1 cellular context compared by ENCODE assay signal in the genomic region with DNA sequence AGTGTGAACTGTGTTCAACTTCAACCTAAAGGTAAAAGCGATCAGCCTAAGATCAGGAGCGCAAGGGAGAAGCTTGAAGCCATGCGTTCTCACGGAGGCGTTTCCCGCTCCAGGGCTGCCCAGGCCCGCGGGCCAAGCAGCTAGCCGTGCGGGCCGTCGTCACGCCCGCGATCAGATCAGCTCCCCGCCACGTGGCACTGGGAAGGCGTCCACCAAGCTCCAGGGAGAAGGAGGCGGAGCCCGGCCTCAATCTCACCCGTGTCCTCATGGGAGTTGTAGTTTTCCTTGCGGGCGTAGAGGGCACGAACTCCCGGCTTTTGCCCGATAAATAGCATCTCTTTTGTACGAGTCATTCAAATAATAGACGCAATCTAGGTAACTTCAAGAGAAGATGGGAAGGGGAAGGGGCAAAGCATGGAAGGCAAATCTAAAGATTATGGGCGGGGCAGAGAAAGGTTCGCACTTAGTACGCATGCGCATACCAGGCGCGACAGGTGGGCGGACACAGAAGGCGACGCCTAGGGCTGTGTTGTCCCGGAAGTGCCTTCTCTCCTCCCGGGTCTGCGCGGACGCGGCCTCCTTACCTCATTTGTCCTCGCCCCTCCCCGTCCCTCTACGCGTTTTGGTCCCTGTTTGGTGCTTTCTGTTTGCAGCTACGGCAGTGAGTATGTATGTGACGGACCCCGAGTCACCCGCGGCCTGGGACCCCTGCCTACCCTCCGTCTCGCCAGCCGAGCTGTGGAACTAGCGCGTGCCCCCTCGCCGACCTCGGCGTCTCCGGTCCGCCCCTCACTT.
TF ChIP-seq lines count a peak whose summit lies in the region.

No MANE protein-coding gene starts in this region.

TF ChIP-seq in K562, 482 proteins besides CTCF, POLR2A, EP300 and RAD21 (continued from another document and continues in another):
- no peak for TF ChIP-seq ZBTB1 (CRISPR knock-in tag; IDR thresholded peaks at IDR 0.05; ENCODE audit: borderline replicate concordance, low read depth)
- TF ChIP-seq HMG20B (CRISPR knock-in tag; IDR thresholded peaks at IDR 0.05) = no peak
- TF ChIP-seq XRCC4 (IDR thresholded peaks at IDR 0.05; ENCODE audit: extremely low read depth, insufficient read depth, insufficient read length) = no peak
- TF ChIP-seq RBM34 (IDR thresholded peaks at IDR 0.05; ENCODE audit: borderline replicate concordance, insufficient read depth, low read length) = no peak
- no peak for TF ChIP-seq CTCFL (IDR thresholded peaks at IDR 0.05; ENCODE audit: borderline replicate concordance, insufficient read depth, low read depth, low read length, poor library complexity, severe bottlenecking)
- TF ChIP-seq ZC3H8 (IDR thresholded peaks at IDR 0.05) = no peak
- peak; percentile 90; the same call in 1 of the 2 replicates for TF ChIP-seq ZNF282 (CRISPR knock-in tag; IDR thresholded peaks at IDR 0.05)
- TF ChIP-seq NONO (IDR thresholded peaks at IDR 0.05; ENCODE audit: low read depth in 2 of 2, low read length in 1 of 2) = no peak
- peak; percentile 71 for TF ChIP-seq MEIS2 (IDR thresholded peaks at IDR 0.05; ENCODE audit: partially characterized antibody)
- TF ChIP-seq ZNF174 (CRISPR knock-in tag; IDR thresholded peaks at IDR 0.05) = no peak
- no peak for TF ChIP-seq BDP1 (IDR thresholded peaks at IDR 0.05; ENCODE audit: insufficient read depth, insufficient read length)
- TF ChIP-seq, protein P1, sequence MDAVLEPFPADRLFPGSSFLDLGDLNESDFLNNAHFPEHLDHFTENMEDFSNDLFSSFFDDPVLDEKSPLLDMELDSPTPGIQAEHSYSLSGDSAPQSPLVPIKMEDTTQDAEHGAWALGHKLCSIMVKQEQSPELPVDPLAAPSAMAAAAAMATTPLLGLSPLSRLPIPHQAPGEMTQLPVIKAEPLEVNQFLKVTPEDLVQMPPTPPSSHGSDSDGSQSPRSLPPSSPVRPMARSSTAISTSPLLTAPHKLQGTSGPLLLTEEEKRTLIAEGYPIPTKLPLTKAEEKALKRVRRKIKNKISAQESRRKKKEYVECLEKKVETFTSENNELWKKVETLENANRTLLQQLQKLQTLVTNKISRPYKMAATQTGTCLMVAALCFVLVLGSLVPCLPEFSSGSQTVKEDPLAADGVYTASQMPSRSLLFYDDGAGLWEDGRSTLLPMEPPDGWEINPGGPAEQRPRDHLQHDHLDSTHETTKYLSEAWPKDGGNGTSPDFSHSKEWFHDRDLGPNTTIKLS (IDR thresholded peaks at IDR 0.05; ENCODE audit: borderline replicate concordance, low read depth) = peak; percentile 99
- TF ChIP-seq, protein P2, sequence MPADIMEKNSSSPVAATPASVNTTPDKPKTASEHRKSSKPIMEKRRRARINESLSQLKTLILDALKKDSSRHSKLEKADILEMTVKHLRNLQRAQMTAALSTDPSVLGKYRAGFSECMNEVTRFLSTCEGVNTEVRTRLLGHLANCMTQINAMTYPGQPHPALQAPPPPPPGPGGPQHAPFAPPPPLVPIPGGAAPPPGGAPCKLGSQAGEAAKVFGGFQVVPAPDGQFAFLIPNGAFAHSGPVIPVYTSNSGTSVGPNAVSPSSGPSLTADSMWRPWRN (IDR thresholded peaks at IDR 0.05; ENCODE audit: low read depth) = no peak
- peak; percentile 42 to 55 for TF ChIP-seq SIX5 (IDR thresholded peaks at IDR 0.05; ENCODE audit: borderline replicate concordance in 1 of 2, insufficient read depth in 1 of 2, low read depth in 1 of 2, low read length in 2 of 2)
- TF ChIP-seq, protein P3, sequence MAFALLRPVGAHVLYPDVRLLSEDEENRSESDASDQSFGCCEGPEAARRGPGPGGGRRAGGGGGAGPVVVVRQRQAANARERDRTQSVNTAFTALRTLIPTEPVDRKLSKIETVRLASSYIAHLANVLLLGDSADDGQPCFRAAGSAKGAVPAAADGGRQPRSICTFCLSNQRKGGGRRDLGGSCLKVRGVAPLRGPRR (CRISPR knock-in tag; IDR thresholded peaks at IDR 0.05) = no peak
- no peak for TF ChIP-seq WHSC1 (IDR thresholded peaks at IDR 0.05; ENCODE audit: low read length)
- no peak for TF ChIP-seq RBM22 (IDR thresholded peaks at IDR 0.05; ENCODE audit: low read depth, low read length, poor library complexity, severe bottlenecking)
- TF ChIP-seq, protein P4, sequence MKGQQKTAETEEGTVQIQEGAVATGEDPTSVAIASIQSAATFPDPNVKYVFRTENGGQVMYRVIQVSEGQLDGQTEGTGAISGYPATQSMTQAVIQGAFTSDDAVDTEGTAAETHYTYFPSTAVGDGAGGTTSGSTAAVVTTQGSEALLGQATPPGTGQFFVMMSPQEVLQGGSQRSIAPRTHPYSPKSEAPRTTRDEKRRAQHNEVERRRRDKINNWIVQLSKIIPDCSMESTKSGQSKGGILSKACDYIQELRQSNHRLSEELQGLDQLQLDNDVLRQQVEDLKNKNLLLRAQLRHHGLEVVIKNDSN (CRISPR knock-in tag; IDR thresholded peaks at IDR 0.05) = peak; percentile 91
- peak; percentile 91 to 95 for TF ChIP-seq FOXK2 (conservative IDR thresholded peaks at IDR 0.05 in 1 of 2, IDR thresholded peaks at IDR 0.05 in 1 of 2; ENCODE audit: low read depth in 2 of 2)
- no peak for TF ChIP-seq HIVEP1 (CRISPR knock-in tag; IDR thresholded peaks at IDR 0.05)
- no peak for TF ChIP-seq MTF1 (CRISPR knock-in tag; IDR thresholded peaks at IDR 0.05; ENCODE audit: borderline replicate concordance)
- TF ChIP-seq CUX1 (CRISPR knock-in tag; IDR thresholded peaks at IDR 0.05) = no peak
- TF ChIP-seq PBX2 (CRISPR knock-in tag; IDR thresholded peaks at IDR 0.05; ENCODE audit: low read depth) = no peak
- no peak for TF ChIP-seq PBX2 (tag; conservative IDR thresholded peaks at IDR 0.05; ENCODE audit: low read depth)
- no peak for TF ChIP-seq SAFB (IDR thresholded peaks at IDR 0.05; ENCODE audit: borderline replicate concordance, low read depth, low read length)
- TF ChIP-seq ZKSCAN1 (IDR thresholded peaks at IDR 0.05; ENCODE audit: low read depth, low read length) = no peak
- no peak for TF ChIP-seq SNIP1 (IDR thresholded peaks at IDR 0.05; ENCODE audit: low read depth)
- TF ChIP-seq MXI1 (IDR thresholded peaks at IDR 0.05; ENCODE audit: low read depth, low read length) = peak; percentile 34; the same call in 1 of the 2 replicates
- TF ChIP-seq NFIC (IDR thresholded peaks at IDR 0.05) = 0 out of 2 replicates have a peak, but pooled peaks have one; percentile 5
- peak; percentile 75; the same call in 1 of the 2 replicates for TF ChIP-seq ZNF224 (CRISPR knock-in tag; IDR thresholded peaks at IDR 0.05)
- no peak for TF ChIP-seq ZNF41 (CRISPR knock-in tag; conservative IDR thresholded peaks at IDR 0.05)
- TF ChIP-seq CBFA2T3 (IDR thresholded peaks at IDR 0.05) = no peak
- no peak for TF ChIP-seq CSDE1 (IDR thresholded peaks at IDR 0.05)
- peak; percentile 48; the same call in 1 of the 2 replicates for TF ChIP-seq HDAC2 (IDR thresholded peaks at IDR 0.05)
- no peak for TF ChIP-seq SIRT6 (IDR thresholded peaks at IDR 0.05; ENCODE audit: low read depth, low read length)
- no peak for TF ChIP-seq TRIM28 (IDR thresholded peaks at IDR 0.05)
- TF ChIP-seq L3MBTL2 (IDR thresholded peaks at IDR 0.05) = peak; percentile 100
- TF ChIP-seq NCOR1 (IDR thresholded peaks at IDR 0.05) = no peak
- no peak for TF ChIP-seq BCLAF1 (IDR thresholded peaks at IDR 0.05; ENCODE audit: borderline replicate concordance in 1 of 2, control insufficient read depth in 1 of 2, low read depth in 2 of 2, low read length in 1 of 2)
- TF ChIP-seq, protein P5, sequence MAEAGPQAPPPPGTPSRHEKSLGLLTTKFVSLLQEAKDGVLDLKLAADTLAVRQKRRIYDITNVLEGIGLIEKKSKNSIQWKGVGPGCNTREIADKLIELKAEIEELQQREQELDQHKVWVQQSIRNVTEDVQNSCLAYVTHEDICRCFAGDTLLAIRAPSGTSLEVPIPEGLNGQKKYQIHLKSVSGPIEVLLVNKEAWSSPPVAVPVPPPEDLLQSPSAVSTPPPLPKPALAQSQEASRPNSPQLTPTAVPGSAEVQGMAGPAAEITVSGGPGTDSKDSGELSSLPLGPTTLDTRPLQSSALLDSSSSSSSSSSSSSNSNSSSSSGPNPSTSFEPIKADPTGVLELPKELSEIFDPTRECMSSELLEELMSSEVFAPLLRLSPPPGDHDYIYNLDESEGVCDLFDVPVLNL (CRISPR knock-in tag; IDR thresholded peaks at IDR 0.05; ENCODE audit: low read depth) = peak; percentile 77; the same call in 1 of the 2 replicates
- TF ChIP-seq TAF15 (IDR thresholded peaks at IDR 0.05; ENCODE audit: low read depth, low read length) = no peak
- peak; percentile 54; the same call in 1 of the 2 replicates for TF ChIP-seq C11orf30 (IDR thresholded peaks at IDR 0.05; ENCODE audit: low read depth)
- TF ChIP-seq TAL1 (IDR thresholded peaks at IDR 0.05) = no peak
- TF ChIP-seq SPI1 (IDR thresholded peaks at IDR 0.05; ENCODE audit: borderline replicate concordance, low read depth, low read length) = no peak
